23 cellular contexts compared by ENCODE assay signal in genomic region chr1:66526036-66526435, GRCh38. TPM values are rescaled to one million over a fixed set of nuclear protein-coding genes. Genes with fewer than 3 reads are reported as not detected.
"Had no signal": no experiment of that assay in that cellular context is flagged by ENCODE, and none has a peak within 500 bp of the region (broad histone marks: within the 10 kb centered on the region; RNA-seq: fewer than 3 reads in every experiment).

No MANE protein-coding gene starts in this region.

- H3K36me3 ChIP-seq: esophagus squamous epithelium, gastroesophageal sphincter, neutrophil, spleen, stomach, thoracic aorta, transverse colon had no signal

- H3K36me3 Mint-ChIP-seq: naive thymus-derived CD8-positive, alpha-beta T cell had no signal

- H3K4me3 ChIP-seq: esophagus squamous epithelium, gastroesophageal sphincter, mucosa of descending colon, psoas muscle, spleen, stomach, thoracic aorta, transverse colon had no signal

- H3K4me1 ChIP-seq: esophagus squamous epithelium, gastroesophageal sphincter, psoas muscle, spleen, stomach, transverse colon had no signal

- ATAC-seq: gastroesophageal sphincter; left lobe of liver; mucosa of descending colon; naive thymus-derived CD8-positive, alpha-beta T cell; psoas muscle; sciatic nerve had no signal

- H3K4me1 Mint-ChIP-seq: naive thymus-derived CD8-positive, alpha-beta T cell had no signal

- H3K9me3 ChIP-seq: esophagus squamous epithelium, gastroesophageal sphincter, mucosa of descending colon, neutrophil, psoas muscle, spleen, stomach, thoracic aorta, transverse colon had no signal

- H3K4me3 Mint-ChIP-seq: dendritic cell treated with granulocyte-macrophage colony-stimulating factor and Interleukin-4, amounts not matched to agents 40 ng/mL and 50 ng/mL, for 4 days; naive thymus-derived CD8-positive, alpha-beta T cell had no signal

- H3K9me3 Mint-ChIP-seq: dendritic cell treated with granulocyte-macrophage colony-stimulating factor and Interleukin-4, amounts not matched to agents 40 ng/mL and 50 ng/mL, for 4 days; naive thymus-derived CD8-positive, alpha-beta T cell had no signal

- H3K27ac ChIP-seq: esophagus squamous epithelium, gastroesophageal sphincter, neutrophil, psoas muscle, spleen, stomach, thoracic aorta, transverse colon had no signal

- H3K27me3 ChIP-seq: esophagus squamous epithelium, gastroesophageal sphincter, stomach had no signal

- H3K27ac Mint-ChIP-seq: dendritic cell treated with granulocyte-macrophage colony-stimulating factor and Interleukin-4, amounts not matched to agents 40 ng/mL and 50 ng/mL, for 4 days; naive thymus-derived CD8-positive, alpha-beta T cell had no signal

- DNase-seq: esophagus squamous epithelium; foreskin fibroblast; glutamatergic neuron; islet precursor cell; mammary epithelial cell; mucosa of descending colon; naive thymus-derived CD8-positive, alpha-beta T cell; psoas muscle; retina; spleen; stimulated activated CD4-positive, alpha-beta T cell treated with anti-CD3 and anti-CD28 coated beads, Interleukin-15, amount 100 ng/mL, for 24 hours; stimulated activated CD4-positive, alpha-beta T cell treated with anti-CD3 and anti-CD28 coated beads, Interleukin-1b, Interleukin-23, amount 100 ng/mL, for 48 hours; stimulated activated CD4-positive, alpha-beta T cell treated with anti-CD3 and anti-CD28 coated beads, Interleukin-4, amount 100 ng/mL, for 4 hours; stimulated activated naive CD4-positive, alpha-beta T cell; stomach; substantia nigra; transverse colon had no signal

- H3K27me3 Mint-ChIP-seq: dendritic cell treated with granulocyte-macrophage colony-stimulating factor and Interleukin-4, amounts not matched to agents 40 ng/mL and 50 ng/mL, for 4 days had no signal

RNA-seq across cellular contexts. Expression of gene SGIP1, which starts 7.9 kb away (rescaled TPM):
- total RNA-seq: mammary epithelial cell; naive thymus-derived CD8-positive, alpha-beta T cell had no signal
- polyA plus RNA-seq: naive thymus-derived CD8-positive, alpha-beta T cell had no signal
